20 cellular contexts compared by ENCODE assay signal in genomic region chr9:2028888-2029287, GRCh38. TPM values are rescaled to one million over a fixed set of nuclear protein-coding genes. Genes with fewer than 3 reads are reported as not detected.
DNase-seq lines count a peak whose midpoint lies in the region; ATAC-seq and TF ChIP-seq lines count a peak whose summit lies in the region.
"Had no signal": no experiment of that assay in that cellular context is flagged by ENCODE, and none has a peak within 500 bp of the region (broad histone marks: within the 10 kb centered on the region; RNA-seq: fewer than 3 reads in every experiment).

No MANE protein-coding gene starts in this region.

- H3K9me3 Mint-ChIP-seq in activated T-helper 17 cell treated with anti-CD3 and anti-CD28 coated beads, Interleukin-2, amount 50 U/mL, for 72 hours: no peaks in the 10 kb centered on the region
- H3K9me3 Mint-ChIP-seq in natural killer cell: no peaks in the 10 kb centered on the region
- no peaks in the 10 kb centered on the region for H3K9me3 Mint-ChIP-seq in activated CD4-positive, alpha-beta T cell treated with anti-CD3 and anti-CD28 coated beads for 36 hours (ENCODE audit: low read depth)
- H3K9me3 Mint-ChIP-seq: IgD-negative memory B cell had no signal

- 97% methylated on average over 7 of the region's 7 CpGs for WGBS in mammary epithelial cell (ENCODE audit: low coverage, missing lambda C conversion rate)

- no peak for TF ChIP-seq POLR2A in breast epithelium (IDR thresholded peaks at IDR 0.05)

- BruUV-seq in mammary epithelial cell (replicated peaks; lab: Mats Ljungman, UMichigan): no TSS peak

- H3K27ac ChIP-seq in breast epithelium: peak overlapping the region; percentile 4 to 13
- no peak overlapping the region for H3K27ac ChIP-seq in mammary epithelial cell (ENCODE audit: insufficient read depth, low read depth, low read length)
- H3K27ac ChIP-seq: A549, SJSA1 had no signal

- dilution Hi-C loops in mammary epithelial cell (cut with HindIII; ENCODE audit: low sequenced_read_pairs): no loop called here

- intact Hi-C loops in breast epithelium (cut with DNase I; ENCODE audit: low total_unique reads) (no loop called here), mammary epithelial cell (cut with micrococcal nuclease) (no loop called here), natural killer cell (cut with micrococcal nuclease) (no loop called here)
- intact Hi-C loops in activated CD4-positive, alpha-beta T cell treated with anti-CD3 and anti-CD28 coated beads for 36 hours (cut with DNase I, micrococcal nuclease): no loop called here

- no peaks in the 10 kb centered on the region for H3K27me3 Mint-ChIP-seq in activated T-helper 17 cell treated with anti-CD3 and anti-CD28 coated beads, Interleukin-2, amount 50 U/mL, for 72 hours
- H3K27me3 Mint-ChIP-seq in natural killer cell (ENCODE audit: low read depth in 2 of 2): no peaks in the 10 kb centered on the region
- no peaks in the 10 kb centered on the region for H3K27me3 Mint-ChIP-seq in activated CD4-positive, alpha-beta T cell treated with anti-CD3 and anti-CD28 coated beads for 36 hours
- H3K27me3 Mint-ChIP-seq: IgD-negative memory B cell had no signal

- CTCF ChIA-PET in mammary epithelial cell (lab: Charles Lee; ENCODE audit: low non-redundant PET): no interaction called here
- CTCF ChIA-PET in activated CD4-positive, alpha-beta T cell treated with anti-CD3 and anti-CD28 coated beads for 36 hours (lab: Charles Lee): interaction anchor here (1.2 to 2.4 kb wide), 2 partner anchors 8 to 20 kb away, joined by 3 to 11 read pairs; no protein-coding TSS in a partner anchor

- H3K27me3 ChIP-seq in breast epithelium: no peaks in the 10 kb centered on the region
- no peaks in the 10 kb centered on the region for H3K27me3 ChIP-seq in mammary epithelial cell (ENCODE audit: insufficient read depth, low read length)
- H3K27me3 ChIP-seq: BE2C, SJSA1 had no signal

- no peak overlapping the region for H2AFZ ChIP-seq in mammary epithelial cell (ENCODE audit: low read depth, low read length)

- TF ChIP-seq CTCF in breast epithelium (IDR thresholded peaks at IDR 0.05) (no peak), mammary epithelial cell (conservative IDR thresholded peaks at IDR 0.05 in 1 of 2, IDR thresholded peaks at IDR 0.05 in 1 of 2; ENCODE audit: extremely low read depth in 1 of 2, insufficient read depth in 1 of 2, low read depth in 1 of 2, low read length in 2 of 2) (no peak), natural killer cell (IDR thresholded peaks at IDR 0.05) (no peak)

- H3K9ac ChIP-seq in mammary epithelial cell (ENCODE audit: insufficient read depth, low read length): no peak overlapping the region

- H3K4me3 ChIP-seq in breast epithelium (no peak overlapping the region), mammary epithelial cell (replicated peaks in 1 of 3; ENCODE audit: insufficient read depth in 1 of 3, low read depth in 2 of 3, low read length in 3 of 3) (no peak overlapping the region)
- H3K4me3 ChIP-seq: A549, SJSA1 had no signal

- in situ Hi-C loops in mammary epithelial cell (cut with MboI; ENCODE audit: low sequenced_read_pairs in 2 of 2): no loop called here

- no peak for DNase-seq in breast epithelium (ENCODE audit: low spot score in 2 of 2)
- no peak for DNase-seq in mammary epithelial cell
- DNase-seq in natural killer cell: no peak
- DNase-seq in effector CD8-positive, alpha-beta T cell (lab: John Stamatoyannopoulos, UW): no peak
- DNase-seq in activated CD4-positive, alpha-beta T cell treated with anti-CD3 and anti-CD28 coated beads for 36 hours: no peak
- DNase-seq in NCI-H1436 (lab: John Stamatoyannopoulos, UW): no peak
- DNase-seq: BE2C, COR-L47, DMS79, H7, MV-4-11, NCI-H1694, NCI-H2081, NCI-H446, NCI-H526, OCI-M1 had no signal

- H3K9me3 ChIP-seq in breast epithelium: no peaks in the 10 kb centered on the region
- no peaks in the 10 kb centered on the region for H3K9me3 ChIP-seq in mammary epithelial cell (replicated peaks; ENCODE audit: insufficient read depth, low read length)
- H3K9me3 ChIP-seq: A549, BE2C, SJSA1 had no signal

- no peaks in the 10 kb centered on the region for H4K20me1 ChIP-seq in mammary epithelial cell (ENCODE audit: insufficient read depth, low read length)

- H3K27ac Mint-ChIP-seq in activated T-helper 17 cell treated with anti-CD3 and anti-CD28 coated beads, Interleukin-2, amount 50 U/mL, for 72 hours: peak overlapping the region; percentile 55
- H3K27ac Mint-ChIP-seq in natural killer cell: peak overlapping the region; percentile 90 to 97
- H3K27ac Mint-ChIP-seq in activated CD4-positive, alpha-beta T cell treated with anti-CD3 and anti-CD28 coated beads for 36 hours: no peak overlapping the region

- peaks cover 6 to 13% of the 10 kb centered on the region in 2 donors for H3K4me1 ChIP-seq in breast epithelium
- no peaks in the 10 kb centered on the region for H3K4me1 ChIP-seq in mammary epithelial cell (ENCODE audit: insufficient read depth, low read length)
- H3K4me1 ChIP-seq: A549, BE2C, SJSA1 had no signal

- no peak for ATAC-seq in activated T-helper 17 cell treated with anti-CD3 and anti-CD28 coated beads, Interleukin-2, amount 50 U/mL, for 72 hours (replicated peaks)
- ATAC-seq in natural killer cell: no peak
- no peak for ATAC-seq in activated CD4-positive, alpha-beta T cell treated with anti-CD3 and anti-CD28 coated beads for 36 hours
- ATAC-seq: A549 had no signal

- H3K79me2 ChIP-seq in mammary epithelial cell (ENCODE audit: insufficient read depth, low read length): peaks cover 55% of the 10 kb centered on the region

- H3K36me3 Mint-ChIP-seq in activated T-helper 17 cell treated with anti-CD3 and anti-CD28 coated beads, Interleukin-2, amount 50 U/mL, for 72 hours (ENCODE audit: low read depth): peaks cover 57% of the 10 kb centered on the region
- H3K36me3 Mint-ChIP-seq in natural killer cell: peaks cover 11% of the 10 kb centered on the region
- H3K36me3 Mint-ChIP-seq in activated CD4-positive, alpha-beta T cell treated with anti-CD3 and anti-CD28 coated beads for 36 hours (ENCODE audit: low read depth): peaks cover 42% of the 10 kb centered on the region

- POLR2A ChIA-PET in activated CD4-positive, alpha-beta T cell treated with anti-CD3 and anti-CD28 coated beads for 36 hours (lab: Charles Lee): no interaction called here

- H3K4me3 Mint-ChIP-seq in activated T-helper 17 cell treated with anti-CD3 and anti-CD28 coated beads, Interleukin-2, amount 50 U/mL, for 72 hours: peak overlapping the region; percentile 20
- H3K4me3 Mint-ChIP-seq in natural killer cell: peak overlapping the region; percentile 57
- no peak overlapping the region for H3K4me3 Mint-ChIP-seq in activated CD4-positive, alpha-beta T cell treated with anti-CD3 and anti-CD28 coated beads for 36 hours

- no peaks in the 10 kb centered on the region for H3K36me3 ChIP-seq in breast epithelium
- H3K36me3 ChIP-seq in mammary epithelial cell (ENCODE audit: insufficient read depth, low read length): peaks cover 2% of the 10 kb centered on the region
- H3K36me3 ChIP-seq: BE2C, SJSA1 had no signal

- no peak overlapping the region for H3K4me2 ChIP-seq in mammary epithelial cell (ENCODE audit: insufficient read depth, low read depth, low read length)
- H3K4me2 ChIP-seq: A549 had no signal

- H3K4me1 Mint-ChIP-seq in activated T-helper 17 cell treated with anti-CD3 and anti-CD28 coated beads, Interleukin-2, amount 50 U/mL, for 72 hours: peaks cover 66% of the 10 kb centered on the region
- H3K4me1 Mint-ChIP-seq in natural killer cell: peaks cover 78 to 89% of the 10 kb centered on the region in 2 donors
- peaks cover 75% of the 10 kb centered on the region for H3K4me1 Mint-ChIP-seq in activated CD4-positive, alpha-beta T cell treated with anti-CD3 and anti-CD28 coated beads for 36 hours

RNA-seq across cellular contexts. Expression of gene SMARCA2, which starts 13.7 kb away (rescaled TPM):
- total RNA-seq in breast epithelium (100 to 1,000 TPM; 140 to 191 (median 142) TPM), mammary epithelial cell (10 to 100 TPM; 62.7 to 80.2 TPM), natural killer cell (100 to 1,000 TPM; 303 to 324 (median 308) TPM)
- polyA plus RNA-seq in mammary epithelial cell: 42.9 TPM
- 97.7 TPM for polyA minus RNA-seq in mammary epithelial cell
- 100 to 1,000 TPM; 118 to 119 TPM for total RNA-seq in activated T-helper 17 cell treated with anti-CD3 and anti-CD28 coated beads, Interleukin-2, amount 50 U/mL, for 72 hours
- total RNA-seq in activated CD4-positive, alpha-beta T cell treated with anti-CD3 and anti-CD28 coated beads for 36 hours: 10 to 100 TPM; 91.3 to 94.0 TPM
